In genomic region chr2:156399224-156399949, GRCh38 we compare ENCODE assay signal across 8 cellular contexts. TPM values are rescaled to one million over a fixed set of nuclear protein-coding genes. Genes with fewer than 3 reads are reported as not detected.
DNase-seq lines count a peak whose midpoint lies in the region; ATAC-seq and TF ChIP-seq lines count a peak whose summit lies in the region.

No MANE protein-coding gene starts in this region.

- H3K79me1 ChIP-seq in trophoblast cell (ENCODE audit: low read length): no peaks in the 10 kb centered on the region

- H3K14ac ChIP-seq in trophoblast cell (ENCODE audit: low read length): no peak overlapping the region

- CTCF ChIA-PET in HCT116 (lab: Charles Lee): interaction anchor here (1.5 kb wide), 1 partner anchor 65 kb away, joined by 5 read pairs; no protein-coding TSS in a partner anchor

- POLR2A ChIA-PET in HCT116 (lab: Charles Lee): interaction anchor here (2.1 kb wide), 2 partner anchors 58 to 65 kb away, joined by 9 to 15 read pairs; no protein-coding TSS in a partner anchor

- no peaks in the 10 kb centered on the region for H4K20me1 ChIP-seq in BLaER1
- H4K20me1 ChIP-seq in HCT116 (ENCODE audit: insufficient read depth): no peaks in the 10 kb centered on the region

- no peak overlapping the region for H2BK12ac ChIP-seq in trophoblast cell (ENCODE audit: low read length)

- peak; percentile 35 for ATAC-seq in HCT116
- no peak for ATAC-seq in GM18909 (IDR thresholded peaks at IDR 0.05; ENCODE audit: poor library complexity, unreplicated experiment)
- no peak for ATAC-seq in esophagus mucosa

- 0 out of 2 replicates have a peak, but pooled peaks have one; percentile 2 for TF ChIP-seq RAD21 in HCT116 (IDR thresholded peaks at IDR 0.05; ENCODE audit: low read depth)

- H3K9me3 ChIP-seq in BLaER1 (no peaks in the 10 kb centered on the region), HCT116 (ENCODE audit: control insufficient read depth in 1 of 2, insufficient read depth in 1 of 2, low read depth in 1 of 2, low read length in 2 of 2) (no peaks in the 10 kb centered on the region), trophoblast cell (ENCODE audit: insufficient read depth, low read depth, low read length) (peaks cover 1% of the 10 kb centered on the region)

- no peak overlapping the region for H2AK5ac ChIP-seq in trophoblast cell (ENCODE audit: low read length)

- no peak overlapping the region for H3K4ac ChIP-seq in trophoblast cell (ENCODE audit: low read depth, low read length)

- peak overlapping the region; percentile 83 for H3K4me3 ChIP-seq in BLaER1
- H3K4me3 ChIP-seq in HCT116 (replicated peaks in 1 of 2; ENCODE audit: low read depth in 1 of 2, low read length in 2 of 2): peak overlapping the region; percentile 37 to 60
- peak overlapping the region; percentile 43 for H3K4me3 ChIP-seq in trophoblast cell (ENCODE audit: low read depth, low read length)

- H3K4me2 ChIP-seq in BLaER1 (peak overlapping the region; percentile 68), HCT116 (ENCODE audit: low read length) (peak overlapping the region; percentile 90), trophoblast cell (ENCODE audit: low read length) (peak overlapping the region; percentile 85)

- H4K8ac ChIP-seq in trophoblast cell (ENCODE audit: low read depth, low read length): no peak overlapping the region

- H3K4me1 ChIP-seq in BLaER1 (peaks cover 11% of the 10 kb centered on the region; the same call in 1 of the 2 replicates), HCT116 (ENCODE audit: control insufficient read depth in 1 of 2, insufficient read depth in 2 of 2, low read length in 2 of 2) (peaks cover 12 to 54% of the 10 kb centered on the region in 2 experiments), trophoblast cell (ENCODE audit: control insufficient read depth in 1 of 2, insufficient read depth in 2 of 2, low read length in 2 of 2) (no peaks in the 10 kb centered on the region)

- WGBS in trophoblast cell (ENCODE audit: extremely low coverage, insufficient coverage, insufficient read length): no CpG with 5 or more reads among the region's 10 CpGs

- RAD21 ChIA-PET in HCT116 (lab: Charles Lee; ENCODE audit: low non-redundant PET in 1 of 2, low total read pairs in 2 of 2, uncharacterized antibody in 2 of 2, unreplicated experiment in 2 of 2): interaction anchor here (0.9 to 1.6 kb wide), 3 partner anchors 57 to 60 kb away, joined by 3 to 4 read pairs (median 4); no protein-coding TSS in a partner anchor

- H3K23ac ChIP-seq in trophoblast cell (ENCODE audit: low read length): peak overlapping the region; percentile 67

- no peak overlapping the region for H2BK120ac ChIP-seq in trophoblast cell (ENCODE audit: insufficient read depth, low read length, poor library complexity)

- H3K36me3 Mint-ChIP-seq in T-helper 2 cell treated with Interferon-gamma antibody and Interleukin-4, amounts not matched to agents 5 μg/mL and 100 μg/mL, for 36 hours (ENCODE audit: low read depth): no peaks in the 10 kb centered on the region

- no peaks in the 10 kb centered on the region for H3K27me3 ChIP-seq in BLaER1
- H3K27me3 ChIP-seq in HCT116 (ENCODE audit: insufficient read depth, low read length): no peaks in the 10 kb centered on the region
- H3K27me3 ChIP-seq in trophoblast cell (ENCODE audit: insufficient read depth, low read length): no peaks in the 10 kb centered on the region

- H3K27ac Mint-ChIP-seq in T-helper 2 cell treated with Interferon-gamma antibody and Interleukin-4, amounts not matched to agents 5 μg/mL and 100 μg/mL, for 36 hours: peak overlapping the region; percentile 93

- peaks cover 6% of the 10 kb centered on the region for H3K27me3 Mint-ChIP-seq in T-helper 2 cell treated with Interferon-gamma antibody and Interleukin-4, amounts not matched to agents 5 μg/mL and 100 μg/mL, for 36 hours (ENCODE audit: low read depth)

- peak overlapping the region; percentile 88 for H3K4me3 Mint-ChIP-seq in T-helper 2 cell treated with Interferon-gamma antibody and Interleukin-4, amounts not matched to agents 5 μg/mL and 100 μg/mL, for 36 hours

- 0 out of 2 replicates have a peak, but pooled peaks cover 2% of the 10 kb centered on the region for H3K9me2 ChIP-seq in HCT116 (ENCODE audit: insufficient read depth)

- no peak overlapping the region; the same call in 1 of the 2 replicates for H3K9ac ChIP-seq in BLaER1
- H3K9ac ChIP-seq in HCT116 (ENCODE audit: low read length): peak overlapping the region; percentile 68
- no peak overlapping the region for H3K9ac ChIP-seq in trophoblast cell (ENCODE audit: low read length)

- H3K18ac ChIP-seq in trophoblast cell (ENCODE audit: low read length): no peak overlapping the region

- no peak overlapping the region for H3K27ac ChIP-seq in BLaER1
- H3K27ac ChIP-seq in HCT116 (ENCODE audit: low read depth, low read length): peak overlapping the region; percentile 82
- H3K27ac ChIP-seq in trophoblast cell (ENCODE audit: low read depth, low read length): no peak overlapping the region

- no peak overlapping the region for H2BK5ac ChIP-seq in trophoblast cell (ENCODE audit: low read depth, low read length, poor library complexity)

- TF ChIP-seq POLR2A in HCT116 (IDR thresholded peaks at IDR 0.05; ENCODE audit: borderline replicate concordance, extremely low read depth, insufficient read depth, insufficient read length): no peak

- H2AFZ ChIP-seq in HCT116 (ENCODE audit: low read depth, low read length, poor library complexity, severe bottlenecking) (peak overlapping the region; percentile 96), trophoblast cell (ENCODE audit: insufficient read depth, low read length, poor library complexity) (no peak overlapping the region)

- intact Hi-C loops in HCT116 (cut with micrococcal nuclease): no loop called here

- no peaks in the 10 kb centered on the region for H3K9me3 Mint-ChIP-seq in T-helper 2 cell treated with Interferon-gamma antibody and Interleukin-4, amounts not matched to agents 5 μg/mL and 100 μg/mL, for 36 hours

- no peak overlapping the region for H4K12ac ChIP-seq in trophoblast cell (ENCODE audit: low read depth, low read length)

- BruUV-seq in HCT116 (replicated peaks; lab: Mats Ljungman, UMichigan): no TSS peak

- no peak overlapping the region for H4K91ac ChIP-seq in trophoblast cell (ENCODE audit: low read depth, low read length)

- no peak for TF ChIP-seq CTCF in HCT116 (IDR thresholded peaks at IDR 0.05 in 2 of 3, conservative IDR thresholded peaks at IDR 0.05 in 1 of 3; ENCODE audit: borderline replicate concordance in 1 of 3, insufficient read depth in 1 of 3, low read depth in 2 of 3, low read length in 2 of 3)

- peaks cover 31% of the 10 kb centered on the region for H3K4me1 Mint-ChIP-seq in T-helper 2 cell treated with Interferon-gamma antibody and Interleukin-4, amounts not matched to agents 5 μg/mL and 100 μg/mL, for 36 hours (ENCODE audit: low read depth)

- no peak for DNase-seq in HCT116 (ENCODE audit: low read depth, low spot score)
- DNase-seq in T-helper 2 cell treated with Interferon-gamma antibody and Interleukin-4, amounts not matched to agents 5 μg/mL and 100 μg/mL, for 36 hours (ENCODE audit: low spot score): no peak
- peak; percentile 95 for DNase-seq in fibroblast of gingiva (ENCODE audit: low read depth)
- DNase-seq in trophoblast cell: no peak
- DNase-seq in hepatic stellate cell (ENCODE audit: low spot score): no peak

- H3K79me2 ChIP-seq in HCT116 (ENCODE audit: insufficient read depth, low read length) (no peaks in the 10 kb centered on the region), trophoblast cell (ENCODE audit: control insufficient read depth, insufficient read depth, low read length, poor library complexity) (no peaks in the 10 kb centered on the region)

- H3K36me3 ChIP-seq in BLaER1 (no peaks in the 10 kb centered on the region), HCT116 (ENCODE audit: control insufficient read depth in 1 of 2, insufficient read depth in 2 of 2, low read length in 2 of 2) (no peaks in the 10 kb centered on the region), trophoblast cell (ENCODE audit: control insufficient read depth in 1 of 2, insufficient read depth in 2 of 2, low read length in 2 of 2) (no peaks in the 10 kb centered on the region)

TF ChIP-seq in HCT116, 20 proteins besides CTCF, POLR2A, EP300 and RAD21:
- TF ChIP-seq CBX3 (IDR thresholded peaks at IDR 0.05; ENCODE audit: low read depth) (peak; percentile 74; the same call in 1 of the 2 replicates), TCF7L2 (IDR thresholded peaks at IDR 0.05; ENCODE audit: borderline replicate concordance, extremely low read depth, insufficient read depth, insufficient read length) (peak; percentile 29), SP1 (IDR thresholded peaks at IDR 0.05; ENCODE audit: low read depth) (peak; percentile 51), ZFX (IDR thresholded peaks at IDR 0.05) (no peak)

RNA-seq across cellular contexts. Expression of gene GPD2, which starts 36.8 kb away (rescaled TPM):
- 80.7 TPM for total RNA-seq in HCT116 (2021; ENCODE audit: unreplicated experiment)
- 28.0 and 28.2 TPM in 2 replicates for polyA plus RNA-seq in HCT116 (2012)
- 18.9 and 20.0 TPM in 2 replicates for polyA plus RNA-seq in trophoblast cell (2013)
- 56.1 TPM for total RNA-seq in esophagus mucosa
